Comparison of ENCODE assay signal across 15 cellular contexts in genomic region chr18:14797969-14798764, GRCh38. TPM values are rescaled to one million over a fixed set of nuclear protein-coding genes. Genes with fewer than 3 reads are reported as not detected.
"Had no signal": no experiment of that assay in that cellular context is flagged by ENCODE, and none has a peak within 500 bp of the region (broad histone marks: within the 10 kb centered on the region; RNA-seq: fewer than 3 reads in every experiment).

No MANE protein-coding gene starts in this region.

RNA-seq across cellular contexts. Expression of gene ANKRD30B, which starts 50.2 kb away (rescaled TPM):
- total RNA-seq: activated CD4-positive, alpha-beta memory T cell treated with anti-CD3 and anti-CD28 coated beads, Interleukin-2, amount 10 ng/mL, durations not matched to agents 7 days and 5 days; activated CD4-positive, alpha-beta T cell treated with anti-CD3 and anti-CD28 coated beads for 36 hours; activated CD4-positive, alpha-beta T cell treated with anti-CD3 and anti-CD28 coated beads, Interleukin-2, amount 10 ng/mL, durations not matched to agents 7 days and 5 days; activated CD8-positive, alpha-beta memory T cell treated with anti-CD3 and anti-CD28 coated beads, Interleukin-2, amount 10 ng/mL, durations not matched to agents 7 days and 5 days; activated CD8-positive, alpha-beta T cell treated with anti-CD3 and anti-CD28 coated beads, Interleukin-2, amount 10 ng/mL, durations not matched to agents 7 days and 5 days; activated naive CD8-positive, alpha-beta T cell treated with anti-CD3 and anti-CD28 coated beads, Interleukin-2, amount 10 ng/mL, durations not matched to agents 7 days and 5 days; activated T-helper 2 cell treated with anti-CD3 and anti-CD28 coated beads, Interferon-gamma antibody, Interleukin-2, Interleukin-4, amounts not matched to agents 10 μg/mL and 5 μg/mL and 100 μg/mL, durations not matched to agents 14 hours and 24 hours and 36 hours; ascending aorta; bronchial epithelial cell; cardiac muscle cell; chondrocyte; T-helper 1 cell treated with Interleukin-12 subunit alpha and Interleukin-12 subunit beta and Interleukin-4 antibody, amounts not matched to agents 30 ng/mL and 1 ng/mL, for 36 hours; T-helper 17 cell; T-helper 2 cell treated with Interferon-gamma antibody and Interleukin-4, amounts not matched to agents 100 ng/mL and 5 ng/mL, for 36 hours; WTC11 had no signal
- polyA plus RNA-seq: cardiac muscle cell had no signal
